Comparison of ENCODE assay signal across 8 cellular contexts in genomic region chr3:114411811-114412803, GRCh38.
A peak's percentile ranks its signal among the peaks of the same experiment; 100 is the strongest.
DNase-seq lines count a peak whose midpoint lies in the region; ATAC-seq and TF ChIP-seq lines count a peak whose summit lies in the region.

No MANE protein-coding gene starts in this region.

- H3K79me2 ChIP-seq in PC-3 (ENCODE audit: low read length) (no peaks in the 10 kb centered on the region), fibroblast of lung (ENCODE audit: control insufficient read depth, insufficient read depth, low read length) (no peaks in the 10 kb centered on the region)

- H3K9me3 ChIP-seq in PC-3 (ENCODE audit: low read length) (no peaks in the 10 kb centered on the region), fibroblast of lung (ENCODE audit: control insufficient read depth, insufficient read depth, low read depth, low read length) (no peaks in the 10 kb centered on the region)

- H3K4me2 ChIP-seq in PC-3 (ENCODE audit: low read length) (no peak overlapping the region), fibroblast of lung (ENCODE audit: extremely low read depth, insufficient read depth, low read length) (peak overlapping the region; percentile 79)

- ATAC-seq in GM21447 (IDR thresholded peaks at IDR 0.05; ENCODE audit: unreplicated experiment), result peak; percentile 66
- peak; percentile 38 for ATAC-seq in PC-3

- intact Hi-C loops in PC-3 (cut with micrococcal nuclease), result loop anchor here (10.0 kb wide), 1 partner anchor 183 kb away; no protein-coding TSS in a partner anchor

- H3K36me3 ChIP-seq in BJ (ENCODE audit: control insufficient read depth, insufficient read depth, low read length) (no peaks in the 10 kb centered on the region), PC-3 (ENCODE audit: low read depth, low read length) (no peaks in the 10 kb centered on the region), fibroblast of lung (ENCODE audit: control insufficient read depth, insufficient read depth, low read length) (no peaks in the 10 kb centered on the region)

- no TSS peak for BruUV-seq in PC-3 (replicated peaks; lab: Mats Ljungman, UMichigan)

- H3K9ac ChIP-seq in PC-3 (ENCODE audit: low read length), result no peak overlapping the region
- H3K9ac ChIP-seq in fibroblast of lung (ENCODE audit: insufficient read depth, low read length), result no peak overlapping the region

- H2AFZ ChIP-seq in PC-3 (ENCODE audit: low read length), result no peak overlapping the region
- H2AFZ ChIP-seq in fibroblast of lung (ENCODE audit: low read length), result no peak overlapping the region

- no peaks in the 10 kb centered on the region for H3F3A ChIP-seq in PC-3 (ENCODE audit: low read length, unreplicated experiment)

- no peaks in the 10 kb centered on the region for H3K4me1 ChIP-seq in PC-3 (ENCODE audit: insufficient read depth, low read length)
- H3K4me1 ChIP-seq in fibroblast of lung (ENCODE audit: control insufficient read depth, extremely low read depth, insufficient read depth, low read length), result peaks cover 32% of the 10 kb centered on the region

- H3K27me3 ChIP-seq in BJ (ENCODE audit: control insufficient read depth, insufficient read depth, low read length), result no peaks in the 10 kb centered on the region
- H3K27me3 ChIP-seq in PC-3 (ENCODE audit: low read length), result no peaks in the 10 kb centered on the region
- no peaks in the 10 kb centered on the region for H3K27me3 ChIP-seq in fibroblast of lung (ENCODE audit: control insufficient read depth, insufficient read depth, low read length)

- no peaks in the 10 kb centered on the region for H3K9me2 ChIP-seq in PC-3 (replicated peaks; ENCODE audit: low read length)

- POLR2A ChIA-PET in BJ (lab: Charles Lee) (interaction anchor here (1.2 kb wide), 1 partner anchor 32 kb away, joined by 3 read pairs; no protein-coding TSS in a partner anchor), PC-3 (lab: Charles Lee; ENCODE audit: unreplicated experiment) (no interaction called here)

- H4K20me1 ChIP-seq in PC-3 (ENCODE audit: low read length) (no peaks in the 10 kb centered on the region), fibroblast of lung (ENCODE audit: control insufficient read depth, extremely low read depth, insufficient read depth, low read length) (no peaks in the 10 kb centered on the region)

- CTCF ChIA-PET in BJ (lab: Yijun Ruan, JAX) (interaction anchor here (1.1 to 2.1 kb wide), 2 partner anchors 28 kb away, joined by 3 to 5 read pairs; no protein-coding TSS in a partner anchor), PC-3 (lab: Charles Lee) (no interaction called here)

- DNase-seq in BJ (ENCODE audit: low read depth) (no peak), PC-3 (peak; percentile 7), fibroblast of lung (ENCODE audit: low read depth in 2 of 2) (peak; percentile 61 to 85), UCSD-AML1 (lab: John Stamatoyannopoulos, UW; ENCODE audit: unreplicated experiment) (no peak), putamen (ENCODE audit: low spot score) (no peak), NCI-H2029 treated with DMSO at 0.1 percent for 48 hours (lab: John Stamatoyannopoulos, UW) (no peak)
- DNase-seq in stimulated activated CD4-positive, alpha-beta T cell treated with anti-CD3 and anti-CD28 coated beads, Interleukin-2, amount 100 ng/mL, for 24 hours, result peak; percentile 8 to 18

- peak; percentile 29; the same call in 1 of the 2 replicates for TF ChIP-seq CTCF in BJ (IDR thresholded peaks at IDR 0.05; ENCODE audit: insufficient read depth, low read depth, low read length)
- no peak for TF ChIP-seq CTCF in PC-3 (conservative IDR thresholded peaks at IDR 0.05; ENCODE audit: low read depth, low read length)
- peak in 1 of 2 donors; percentile 13 for TF ChIP-seq CTCF in fibroblast of lung (conservative IDR thresholded peaks at IDR 0.05 in 1 of 2, IDR thresholded peaks at IDR 0.05 in 1 of 2; ENCODE audit: low read depth in 1 of 2, low read length in 2 of 2)

- H3K4me3 ChIP-seq in BJ (ENCODE audit: low read depth, low read length) (no peak overlapping the region), PC-3 (ENCODE audit: low read length) (no peak overlapping the region), fibroblast of lung (replicated peaks in 1 of 4; ENCODE audit: control extremely low read depth in 1 of 4, insufficient read depth in 1 of 4, low read depth in 3 of 4, low read length in 4 of 4) (peak overlapping the region in 1 of 4 experiments; percentile 14)

- H3K27ac ChIP-seq in PC-3 (ENCODE audit: low read length) (no peak overlapping the region), fibroblast of lung (ENCODE audit: insufficient read depth, low read length) (peak overlapping the region; percentile 59)

Comparison
In these comparisons a context has a peak if more than half of its experiments do, and no peak if none do; other contexts are left out.
1. DNase-seq: peak in PC-3 (single experiment), fibroblast of lung (2 of 2) and stimulated activated CD4-positive, alpha-beta T cell treated with anti-CD3 and anti-CD28 coated beads, Interleukin-2, amount 100 ng/mL, for 24 hours (2 of 2); none in BJ (single experiment), UCSD-AML1 (single experiment), putamen (single experiment) and NCI-H2029 treated with DMSO at 0.1 percent for 48 hours (single experiment).